Comparison of ENCODE assay signal across 1 cellular context in genomic region chr3:124965413-124965812, GRCh38.
TF ChIP-seq lines count a peak whose summit lies in the region.

No MANE protein-coding gene starts in this region.

TF ChIP-seq in K562, 482 proteins besides CTCF, POLR2A, EP300 and RAD21:
- TF ChIP-seq ATF3 (IDR thresholded peaks at IDR 0.05) (peak; percentile 11; the same call in 1 of the 2 replicates), ATF3 (CRISPR knock-in tag; conservative IDR thresholded peaks at IDR 0.05) (no peak), ZNF253 (CRISPR knock-in tag; conservative IDR thresholded peaks at IDR 0.05) (no peak)
